Comparison of ENCODE assay signal across 16 cellular contexts in the genomic region with DNA sequence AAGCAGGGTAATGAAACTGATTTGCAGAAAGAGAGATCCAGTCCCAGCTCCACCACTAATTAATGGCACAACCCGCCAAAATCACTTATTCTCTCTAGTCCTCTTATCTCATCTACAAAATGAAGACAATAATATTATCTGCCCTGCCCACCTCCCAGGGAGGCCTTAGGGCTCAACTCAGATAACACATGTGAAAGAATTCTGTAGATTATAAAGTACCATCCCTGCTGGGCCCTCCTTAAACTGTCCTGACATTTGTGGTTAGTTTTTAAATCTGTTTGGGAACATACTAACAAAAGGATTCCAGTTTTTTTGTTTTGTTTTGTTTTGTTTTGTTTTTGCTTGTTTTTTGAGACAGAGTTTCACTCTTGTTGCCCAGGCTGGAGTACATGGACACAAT. TPM values are rescaled to one million over a fixed set of nuclear protein-coding genes. Genes with fewer than 3 reads are reported as not detected.
DNase-seq lines count a peak whose midpoint lies in the region; FAIRE-seq and TF ChIP-seq lines count a peak whose summit lies in the region.
"Had no signal": no experiment of that assay in that cellular context is flagged by ENCODE, and none has a peak within 500 bp of the region (broad histone marks: within the 10 kb centered on the region; RNA-seq: fewer than 3 reads in every experiment).

No MANE protein-coding gene starts in this region.

- POLR2A ChIA-PET in HEK293 (lab: Yijun Ruan, JAX) = interaction anchor here (0.6 to 1.0 kb wide), 2 partner anchors 10 to 281 kb away, joined by 4 to 7 read pairs; no protein-coding TSS in a partner anchor

- H3K4me3 Mint-ChIP-seq in astrocyte (ENCODE audit: unreplicated experiment) = no peak overlapping the region
- H3K4me3 Mint-ChIP-seq: activated naive CD4-positive, alpha-beta T cell treated with anti-CD3 and anti-CD28 coated beads for 36 hours had no signal

- H3K36me3 ChIP-seq in HEK293 (ENCODE audit: control insufficient read depth in 2 of 2, insufficient read depth in 1 of 2, low read length in 2 of 2) (no peaks in the 10 kb centered on the region), astrocyte (ENCODE audit: insufficient read depth, low read length) (no peaks in the 10 kb centered on the region), iPS-20b (ENCODE audit: insufficient read depth, low read depth, low read length) (0 out of 2 replicates have a peak, but pooled peaks cover 3% of the 10 kb centered on the region), stomach (no peaks in the 10 kb centered on the region)

- no peak for FAIRE-seq in astrocyte (lab: Jason Lieb, UNC)

- H3K79me2 ChIP-seq in astrocyte (ENCODE audit: insufficient read depth, low read length) = peaks cover 48% of the 10 kb centered on the region

- peak overlapping the region; percentile 53 for H3K27ac Mint-ChIP-seq in astrocyte (ENCODE audit: unreplicated experiment)
- H3K27ac Mint-ChIP-seq: activated naive CD4-positive, alpha-beta T cell treated with anti-CD3 and anti-CD28 coated beads for 36 hours had no signal

- H2AFZ ChIP-seq in astrocyte (ENCODE audit: low read depth, low read length) = no peak overlapping the region

- peaks cover 34% of the 10 kb centered on the region for H3K4me1 Mint-ChIP-seq in astrocyte (ENCODE audit: low read depth, unreplicated experiment)

- DNase-seq in astrocyte (ENCODE audit: low read depth) = no peak
- DNase-seq in stomach = no peak
- no peak for DNase-seq in activated T-cell treated with anti-CD3 and anti-CD28 coated beads, Interleukin-2, amount 50 U/mL, for 1 hour
- DNase-seq in NOMO-1 treated with dmso at 0.1 percent for 144 hours (lab: John Stamatoyannopoulos, UW; ENCODE audit: unreplicated experiment) = no peak
- DNase-seq in dedifferentiated amniotic fluid mesenchymal stem cell (ENCODE audit: extremely low spot score) = no peak
- DNase-seq in NCI-H526 treated with DMSO at 0.1 percent for 48 hours (lab: John Stamatoyannopoulos, UW) = no peak
- DNase-seq: activated naive CD4-positive, alpha-beta T cell treated with anti-CD3 and anti-CD28 coated beads for 36 hours; Calu3; GF-D8; heart left ventricle; NCI-H446 treated with DMSO at 0.1 percent for 48 hours; stimulated activated CD8-positive, alpha-beta memory T cell treated with anti-CD3 and anti-CD28 coated beads, Interleukin-4, amount 100 ng/mL, for 48 hours had no signal

- H3K27ac ChIP-seq in HEK293 (ENCODE audit: extremely low read depth, low read depth, low read length) = no peak overlapping the region
- H3K27ac ChIP-seq in astrocyte (ENCODE audit: low read depth, low read length) = no peak overlapping the region
- H3K27ac ChIP-seq in iPS-20b (ENCODE audit: low read length) = no peak overlapping the region
- peak overlapping the region in 4 of 5 donors; percentile 44 to 56 (median 46) for H3K27ac ChIP-seq in stomach

- no peaks in the 10 kb centered on the region for H3K9me3 Mint-ChIP-seq in astrocyte (ENCODE audit: unreplicated experiment)
- H3K9me3 Mint-ChIP-seq: activated naive CD4-positive, alpha-beta T cell treated with anti-CD3 and anti-CD28 coated beads for 36 hours had no signal

- TF ChIP-seq CTCF in HEK293 (tag by site-specific recombination; IDR thresholded peaks at IDR 0.05) = no peak
- no peak for TF ChIP-seq CTCF in astrocyte (IDR thresholded peaks at IDR 0.05; ENCODE audit: insufficient read depth, low read depth, low read length)
- TF ChIP-seq CTCF in stomach (IDR thresholded peaks at IDR 0.05) = no peak

- H3K4me1 ChIP-seq in HEK293 (ENCODE audit: control insufficient read depth, insufficient read depth, low read length) (peaks cover 23% of the 10 kb centered on the region), astrocyte (ENCODE audit: insufficient read depth, low read length) (peaks cover 7% of the 10 kb centered on the region), iPS-20b (ENCODE audit: insufficient read depth, low read length) (peaks cover 20% of the 10 kb centered on the region), stomach (peaks cover 12 to 48% (median 28%) of the 10 kb centered on the region in 4 donors)

- TF ChIP-seq EP300 in stomach (IDR thresholded peaks at IDR 0.05) = no peak

- intact Hi-C loops in stomach (cut with DNase I; ENCODE audit: low total_unique reads) = loop anchor here (10.0 kb wide), 2 partner anchors 159 to 439 kb away; no protein-coding TSS in a partner anchor

- no peak for TF ChIP-seq POLR2A in stomach (IDR thresholded peaks at IDR 0.05)

- no peak overlapping the region for H3K4me3 ChIP-seq in HEK293 (ENCODE audit: low read depth, low read length)
- no peak overlapping the region for H3K4me3 ChIP-seq in astrocyte (ENCODE audit: insufficient read depth, low read depth, low read length)
- H3K4me3 ChIP-seq in iPS-20b (ENCODE audit: low read length) = no peak overlapping the region
- H3K4me3 ChIP-seq in stomach = no peak overlapping the region
- H3K4me3 ChIP-seq: heart left ventricle had no signal

- H3K4me2 ChIP-seq in astrocyte (ENCODE audit: low read length) = no peak overlapping the region

- CTCF ChIA-PET in HEK293 (lab: Yijun Ruan, JAX) = interaction anchor here (1.4 to 6.8 kb wide), 3 partner anchors 11 to 161 kb away, joined by 6 to 293 read pairs (median 6); no protein-coding TSS in a partner anchor

- peaks cover 28% of the 10 kb centered on the region for H4K20me1 ChIP-seq in astrocyte (ENCODE audit: insufficient read depth, low read length)

- peaks cover 3% of the 10 kb centered on the region for H3K36me3 Mint-ChIP-seq in astrocyte (ENCODE audit: low read depth, unreplicated experiment)

- no peaks in the 10 kb centered on the region for H3K27me3 ChIP-seq in astrocyte (ENCODE audit: insufficient read depth, low read length)
- H3K27me3 ChIP-seq in iPS-20b (ENCODE audit: insufficient read depth, low read length) = no peaks in the 10 kb centered on the region
- H3K27me3 ChIP-seq in stomach = no peaks in the 10 kb centered on the region
- H3K27me3 ChIP-seq: heart left ventricle had no signal

- no peaks in the 10 kb centered on the region for H3K9me3 ChIP-seq in HEK293 (ENCODE audit: control insufficient read depth, insufficient read depth, low read depth, low read length)
- H3K9me3 ChIP-seq in astrocyte (ENCODE audit: insufficient read depth, low read depth, low read length) = no peaks in the 10 kb centered on the region
- no peaks in the 10 kb centered on the region for H3K9me3 ChIP-seq in iPS-20b (ENCODE audit: insufficient read depth, low read depth, low read length)
- no peaks in the 10 kb centered on the region for H3K9me3 ChIP-seq in stomach
- H3K9me3 ChIP-seq: heart left ventricle had no signal

- no peaks in the 10 kb centered on the region for H3K27me3 Mint-ChIP-seq in astrocyte (ENCODE audit: low read depth, unreplicated experiment)

- WGBS in stomach, 5 donors = 36 to 50% (median 44%) methylated on average over 1 of the region's 1 CpG

- H3K9ac ChIP-seq in astrocyte (ENCODE audit: low read length) (no peak overlapping the region), iPS-20b (ENCODE audit: low read depth, low read length) (peak overlapping the region; percentile 52; the same call in 1 of the 2 replicates)

TF ChIP-seq in HEK293, 187 proteins besides CTCF, POLR2A, EP300 and RAD21:
- TF ChIP-seq ZNF626 (tag by site-specific recombination; IDR thresholded peaks at IDR 0.05) = no peak
- TF ChIP-seq GLIS1 (tag by site-specific recombination; IDR thresholded peaks at IDR 0.05) = 0 out of 2 replicates have a peak, but pooled peaks have one; percentile 19
TF ChIP-seq in HEK293: peak in this region for 1.

RNA-seq across cellular contexts. Expression of gene POMT2, which starts 7.3 kb away (rescaled TPM):
- total RNA-seq in astrocyte (50.2 and 53.4 TPM in 2 replicates), stomach (10 to 100 TPM in 4 of 5 donors, 1 to 10 TPM in 1; 8.3 to 33.8 (median 17.9) TPM)
- polyA plus RNA-seq in stomach = 10 to 100 TPM in 1 of 3 donors, 1 to 10 TPM in 2; 7.3 to 12.1 (median 8.3) TPM

RNA-seq across cellular contexts. Expression of gene GSTZ1, which starts 7.5 kb away (rescaled TPM):
- total RNA-seq in astrocyte (17.6 and 18.0 TPM in 2 replicates), stomach (10 to 100 TPM in 3 of 5 donors, 1 to 10 TPM in 2; 5.8 to 30.9 (median 10.7) TPM)
- 10 to 100 TPM; 25.2 to 39.2 (median 28.6) TPM for polyA plus RNA-seq in stomach

RNA-seq across cellular contexts. Expression of gene NGB, which starts 42.4 kb away (rescaled TPM):
- total RNA-seq in astrocyte (not detected in 2 replicates), stomach (10 to 100 TPM in 1 of 5 donors, 1 to 10 TPM in 2, under 1 TPM in 1, not detected in 1; 0.18 to 47.2 (median 5.6) TPM)
- polyA plus RNA-seq in stomach = under 1 TPM in 1 of 3 donors, not detected in 2; 0.53 TPM
- total RNA-seq: activated CD8-positive, alpha-beta memory T cell treated with anti-CD3 and anti-CD28 coated beads for 36 hours; activated naive CD4-positive, alpha-beta T cell treated with anti-CD3 and anti-CD28 coated beads for 36 hours; Calu3; cardiac septum; heart left ventricle had no signal
- polyA plus RNA-seq: heart left ventricle had no signal

Comparison
In these comparisons a context has a peak if more than half of its experiments do, and no peak if none do; other contexts are left out.
1. H3K27ac ChIP-seq: peak in stomach (4 of 5); none in HEK293 (single experiment), astrocyte (single experiment) and iPS-20b (single experiment).